ENCODE assay signal across 14 cellular contexts in genomic region chr20:42484335-42484734, GRCh38.
DNase-seq lines count a peak whose midpoint lies in the region; ATAC-seq and TF ChIP-seq lines count a peak whose summit lies in the region.
"Had no signal": no experiment of that assay in that cellular context is flagged by ENCODE, and none has a peak within 500 bp of the region (broad histone marks: within the 10 kb centered on the region; RNA-seq: fewer than 3 reads in every experiment).

No MANE protein-coding gene starts in this region.

- H3K27me3 ChIP-seq in right atrium auricular region (no peaks in the 10 kb centered on the region), brain microvascular endothelial cell (replicated peaks) (no peaks in the 10 kb centered on the region)
- H3K27me3 ChIP-seq in CD4-positive, alpha-beta memory T cell (ENCODE audit: insufficient read depth, low read length) = no peaks in the 10 kb centered on the region

- POLR2A ChIA-PET in CD4-positive, alpha-beta memory T cell (lab: Charles Lee; ENCODE audit: partially characterized antibody) = no interaction called here

- no peak overlapping the region for H3K4me3 ChIP-seq in right atrium auricular region
- no peak overlapping the region for H3K4me3 ChIP-seq in CD4-positive, alpha-beta memory T cell (ENCODE audit: low read length in 2 of 2)
- H3K4me3 ChIP-seq in brain microvascular endothelial cell (ENCODE audit: low read depth, low read length) = no peak overlapping the region

- peaks cover 37% of the 10 kb centered on the region for H3K27me3 Mint-ChIP-seq in mesothelial cell of epicardium (ENCODE audit: low read depth)
- no peaks in the 10 kb centered on the region for H3K27me3 Mint-ChIP-seq in CD4-positive, alpha-beta memory T cell
- H3K27me3 Mint-ChIP-seq: naive B cell had no signal

- in situ Hi-C loops in brain microvascular endothelial cell (cut with HindIII; ENCODE audit: low pct_ligation_motif_present, low sequenced_read_pairs) = no loop called here

- peaks cover 0 to 8% of the 10 kb centered on the region in 2 donors for H3K4me1 ChIP-seq in right atrium auricular region
- H3K4me1 ChIP-seq in CD4-positive, alpha-beta memory T cell (ENCODE audit: insufficient read depth, low read length) = no peaks in the 10 kb centered on the region

- CTCF ChIA-PET in CD4-positive, alpha-beta memory T cell (lab: Charles Lee; ENCODE audit: partially characterized antibody) = no interaction called here

- no peaks in the 10 kb centered on the region for H3K9me3 Mint-ChIP-seq in mesothelial cell of epicardium
- peaks cover 0 to 10% (median 0%) of the 10 kb centered on the region in 8 donors for H3K9me3 Mint-ChIP-seq in CD4-positive, alpha-beta memory T cell
- H3K9me3 Mint-ChIP-seq: T-helper 1 cell treated with Interleukin-12 subunit alpha and Interleukin-12 subunit beta and Interleukin-4 antibody, amounts not matched to agents 30 μg/mL and 1 μg/mL, for 36 hours had no signal

- H3K36me3 Mint-ChIP-seq in mesothelial cell of epicardium = no peaks in the 10 kb centered on the region
- H3K36me3 Mint-ChIP-seq in CD4-positive, alpha-beta memory T cell = no peaks in the 10 kb centered on the region
- H3K36me3 Mint-ChIP-seq: naive B cell had no signal

- peak; percentile 47 for DNase-seq in CD1c-positive myeloid dendritic cell (ENCODE audit: extremely low spot score)
- DNase-seq in astrocyte of the hippocampus (ENCODE audit: low read depth, low spot score) = peak; percentile 71
- peak; percentile 85 for DNase-seq in right atrium auricular region (ENCODE audit: low spot score)
- no peak for DNase-seq in sciatic nerve (ENCODE audit: low spot score)
- no peak for DNase-seq in mesothelial cell of epicardium (ENCODE audit: low spot score in 2 of 2, unreplicated experiment in 2 of 2)
- no peak for DNase-seq in 8988T
- no peak for DNase-seq in CD4-positive, alpha-beta memory T cell
- no peak for DNase-seq in brain microvascular endothelial cell
- DNase-seq: activated naive CD4-positive, alpha-beta T cell treated with anti-CD3 and anti-CD28 coated beads, Interleukin-2, amount 50 U/mL, for 16 hours; naive B cell; NCI-H2081 treated with DMSO at 0.1 percent for 48 hours; NCI-H748 treated with DMSO at 0.1 percent for 48 hours had no signal

- H3K4me1 Mint-ChIP-seq in mesothelial cell of epicardium = no peaks in the 10 kb centered on the region
- no peaks in the 10 kb centered on the region for H3K4me1 Mint-ChIP-seq in CD4-positive, alpha-beta memory T cell
- H3K4me1 Mint-ChIP-seq: naive B cell had no signal

- intact Hi-C loops in sciatic nerve (cut with DNase I) = no loop called here
- intact Hi-C loops in CD4-positive, alpha-beta memory T cell (cut with micrococcal nuclease) = no loop called here

- H3K36me3 ChIP-seq in right atrium auricular region (no peaks in the 10 kb centered on the region), brain microvascular endothelial cell (replicated peaks) (no peaks in the 10 kb centered on the region)
- H3K36me3 ChIP-seq in CD4-positive, alpha-beta memory T cell (ENCODE audit: insufficient read depth, low read length) = no peaks in the 10 kb centered on the region

- TF ChIP-seq CTCF in right atrium auricular region (IDR thresholded peaks at IDR 0.05) (no peak), mesothelial cell of epicardium (IDR thresholded peaks at IDR 0.05; ENCODE audit: unreplicated experiment) (no peak), brain microvascular endothelial cell (IDR thresholded peaks at IDR 0.05; ENCODE audit: low read depth, low read length, missing control alignments) (no peak)

- peak; percentile 96 for ATAC-seq in sciatic nerve

- H3K9me3 ChIP-seq in right atrium auricular region = no peaks in the 10 kb centered on the region
- no peaks in the 10 kb centered on the region for H3K9me3 ChIP-seq in CD4-positive, alpha-beta memory T cell (ENCODE audit: control insufficient read depth in 1 of 2, low read length in 2 of 2)

- H3K4me3 Mint-ChIP-seq in mesothelial cell of epicardium = no peak overlapping the region
- no peak overlapping the region for H3K4me3 Mint-ChIP-seq in CD4-positive, alpha-beta memory T cell
- H3K4me3 Mint-ChIP-seq: naive B cell; T-helper 1 cell treated with Interleukin-12 subunit alpha and Interleukin-12 subunit beta and Interleukin-4 antibody, amounts not matched to agents 30 μg/mL and 1 μg/mL, for 36 hours had no signal

- peak overlapping the region; percentile 58 to 83 for H3K27ac ChIP-seq in right atrium auricular region
- H3K27ac ChIP-seq in CD4-positive, alpha-beta memory T cell (ENCODE audit: low read depth, low read length) = no peak overlapping the region
- H3K27ac ChIP-seq in brain microvascular endothelial cell = no peak overlapping the region
- H3K27ac ChIP-seq: RWPE1 had no signal

- H3K27ac Mint-ChIP-seq in mesothelial cell of epicardium = no peak overlapping the region
- no peak overlapping the region for H3K27ac Mint-ChIP-seq in CD4-positive, alpha-beta memory T cell
- H3K27ac Mint-ChIP-seq: naive B cell; T-helper 1 cell treated with Interleukin-12 subunit alpha and Interleukin-12 subunit beta and Interleukin-4 antibody, amounts not matched to agents 30 μg/mL and 1 μg/mL, for 36 hours had no signal

Comparison
In these comparisons a context has a peak if more than half of its experiments do, and no peak if none do; other contexts are left out.
1. DNase-seq: peak in CD1c-positive myeloid dendritic cell (single experiment), astrocyte of the hippocampus (single experiment) and right atrium auricular region (single experiment); none in sciatic nerve (single experiment), mesothelial cell of epicardium (0 of 2), 8988T (single experiment), CD4-positive, alpha-beta memory T cell (0 of 5) and brain microvascular endothelial cell (single experiment).
2. H3K27ac ChIP-seq: peak in right atrium auricular region (2 of 2); none in CD4-positive, alpha-beta memory T cell (single experiment) and brain microvascular endothelial cell (single experiment).